1 cellular context compared by ENCODE assay signal in the genomic region with DNA sequence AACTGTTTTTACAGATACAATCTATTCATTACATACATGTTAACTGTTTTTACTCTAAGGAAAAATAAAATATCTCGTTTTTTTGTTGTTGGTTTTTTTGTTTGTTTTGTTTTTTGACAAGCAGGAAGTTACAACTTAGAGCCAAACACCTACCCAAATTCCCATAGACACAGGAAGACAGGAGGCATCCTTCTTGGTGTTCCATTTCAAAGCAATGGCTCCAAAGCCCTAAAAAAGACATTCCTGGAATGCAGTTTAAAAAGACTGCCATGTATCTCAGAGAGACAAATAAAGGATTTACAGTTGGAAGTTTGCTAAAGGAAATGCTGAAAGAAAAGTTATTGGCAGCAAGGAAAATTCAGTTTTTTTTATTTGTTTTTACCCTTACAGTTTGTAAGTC.
TF ChIP-seq lines count a peak whose summit lies in the region.

No MANE protein-coding gene starts in this region.

TF ChIP-seq in GM23338, 12 proteins besides CTCF, POLR2A, EP300 and RAD21 (continued from another document):
- TF ChIP-seq, protein P1, sequence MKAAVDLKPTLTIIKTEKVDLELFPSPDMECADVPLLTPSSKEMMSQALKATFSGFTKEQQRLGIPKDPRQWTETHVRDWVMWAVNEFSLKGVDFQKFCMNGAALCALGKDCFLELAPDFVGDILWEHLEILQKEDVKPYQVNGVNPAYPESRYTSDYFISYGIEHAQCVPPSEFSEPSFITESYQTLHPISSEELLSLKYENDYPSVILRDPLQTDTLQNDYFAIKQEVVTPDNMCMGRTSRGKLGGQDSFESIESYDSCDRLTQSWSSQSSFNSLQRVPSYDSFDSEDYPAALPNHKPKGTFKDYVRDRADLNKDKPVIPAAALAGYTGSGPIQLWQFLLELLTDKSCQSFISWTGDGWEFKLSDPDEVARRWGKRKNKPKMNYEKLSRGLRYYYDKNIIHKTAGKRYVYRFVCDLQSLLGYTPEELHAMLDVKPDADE (IDR thresholded peaks at IDR 0.05) = no peak
